1 cellular context compared by ENCODE assay signal in genomic region chr3:53253707-53254106, GRCh38.
TF ChIP-seq lines count a peak whose summit lies in the region.

No MANE protein-coding gene starts in this region.

TF ChIP-seq in HepG2, 621 proteins besides CTCF, POLR2A, EP300 and RAD21 (continued from another document):
- TF ChIP-seq ZNF609 (CRISPR knock-in tag; IDR thresholded peaks at IDR 0.05; ENCODE audit: borderline replicate concordance) (no peak), ZNF3 (CRISPR knock-in tag; IDR thresholded peaks at IDR 0.05) (no peak), ZNF576 (CRISPR knock-in tag; IDR thresholded peaks at IDR 0.05) (no peak), ZNF451 (CRISPR knock-in tag; IDR thresholded peaks at IDR 0.05) (0 out of 2 replicates have a peak, but pooled peaks have one; percentile 28), ZNF639 (CRISPR knock-in tag; conservative IDR thresholded peaks at IDR 0.05) (no peak), ZNF121 (CRISPR knock-in tag; IDR thresholded peaks at IDR 0.05) (peak; percentile 92), HOXA9 (CRISPR knock-in tag; IDR thresholded peaks at IDR 0.05; ENCODE audit: borderline replicate concordance) (no peak), HCFC1 (IDR thresholded peaks at IDR 0.05; ENCODE audit: low read depth, low read length) (no peak), ZMYM3 (CRISPR knock-in tag; IDR thresholded peaks at IDR 0.05) (0 out of 2 replicates have a peak, but pooled peaks have one; percentile 43), ZNF766 (CRISPR knock-in tag; IDR thresholded peaks at IDR 0.05; ENCODE audit: borderline replicate concordance) (no peak)
TF ChIP-seq in HepG2: peak in this region for 5.
